11 cellular contexts compared by ENCODE assay signal in genomic region chr2:112092286-112093041, GRCh38. TPM values are rescaled to one million over a fixed set of nuclear protein-coding genes. Genes with fewer than 3 reads are reported as not detected.
DNase-seq lines count a peak whose midpoint lies in the region; ATAC-seq and TF ChIP-seq lines count a peak whose summit lies in the region.
"Had no signal": no experiment of that assay in that cellular context is flagged by ENCODE, and none has a peak within 500 bp of the region (broad histone marks: within the 10 kb centered on the region; RNA-seq: fewer than 3 reads in every experiment).

No MANE protein-coding gene starts in this region.

- peaks cover 9% of the 10 kb centered on the region for H3K4me1 ChIP-seq in foreskin keratinocyte
- no peaks in the 10 kb centered on the region for H3K4me1 ChIP-seq in neural progenitor cell
- H3K4me1 ChIP-seq: vagina had no signal

- no peaks in the 10 kb centered on the region for H3F3A ChIP-seq in neural progenitor cell (ENCODE audit: low read depth)

- H3K27me3 ChIP-seq in foreskin keratinocyte (no peaks in the 10 kb centered on the region), neural progenitor cell (no peaks in the 10 kb centered on the region)
- H3K27me3 ChIP-seq: esophagus squamous epithelium, vagina had no signal

- H3K4me3 ChIP-seq in neural progenitor cell: no peak overlapping the region
- H3K4me3 ChIP-seq: esophagus squamous epithelium, vagina had no signal

- H3K79me2 ChIP-seq in neural progenitor cell (ENCODE audit: low read depth): no peaks in the 10 kb centered on the region

- TF ChIP-seq CTCF in foreskin keratinocyte (conservative IDR thresholded peaks at IDR 0.05) (no peak), neural progenitor cell (IDR thresholded peaks at IDR 0.05) (no peak)

- ATAC-seq in activated T-cell treated with anti-CD3 and anti-CD28 coated beads, Interleukin-2, amount 50 U/mL, for 4 hours: peak; percentile 43 to 66
- peak; percentile 87 for ATAC-seq in foreskin keratinocyte

- no peaks in the 10 kb centered on the region for H3K9me3 ChIP-seq in neural progenitor cell (ENCODE audit: low read depth)
- H3K9me3 ChIP-seq: esophagus squamous epithelium, vagina had no signal

- no peak overlapping the region for H3K4me2 ChIP-seq in neural progenitor cell

- no peak overlapping the region for H2AFZ ChIP-seq in neural progenitor cell (replicated peaks)

- no peak overlapping the region for H3K4me3 Mint-ChIP-seq in activated T-cell treated with anti-CD3 and anti-CD28 coated beads, Interleukin-2, amount 50 U/mL, for 4 hours
- no peak overlapping the region for H3K4me3 Mint-ChIP-seq in activated naive CD8-positive, alpha-beta T cell treated with anti-CD3 and anti-CD28 coated beads for 36 hours
- no peak overlapping the region for H3K4me3 Mint-ChIP-seq in stimulated activated naive CD8-positive, alpha-beta T cell treated with anti-CD3 and anti-CD28 coated beads, Interleukin-15, Interleukin-2, amounts not matched to agents 100 ng/mL and 50 ng/mL, for 24 hours
- no peak overlapping the region for H3K4me3 Mint-ChIP-seq in neural progenitor cell
- H3K4me3 Mint-ChIP-seq: B cell had no signal

- no peaks in the 10 kb centered on the region for H3K36me3 ChIP-seq in neural progenitor cell

- no peak overlapping the region for H3K9ac ChIP-seq in neural progenitor cell

- no peaks in the 10 kb centered on the region for H3K9me3 Mint-ChIP-seq in activated T-cell treated with anti-CD3 and anti-CD28 coated beads, Interleukin-2, amount 50 U/mL, for 4 hours
- no peaks in the 10 kb centered on the region for H3K9me3 Mint-ChIP-seq in activated naive CD8-positive, alpha-beta T cell treated with anti-CD3 and anti-CD28 coated beads for 36 hours
- H3K9me3 Mint-ChIP-seq in stimulated activated naive CD8-positive, alpha-beta T cell treated with anti-CD3 and anti-CD28 coated beads, Interleukin-15, Interleukin-2, amounts not matched to agents 100 ng/mL and 50 ng/mL, for 24 hours: no peaks in the 10 kb centered on the region
- no peaks in the 10 kb centered on the region for H3K9me3 Mint-ChIP-seq in neural progenitor cell

- H3K27ac ChIP-seq in foreskin keratinocyte (no peak overlapping the region), neural progenitor cell (no peak overlapping the region)
- H3K27ac ChIP-seq: vagina had no signal

- no peaks in the 10 kb centered on the region for H4K20me1 ChIP-seq in neural progenitor cell (ENCODE audit: low read depth)

- no peak for DNase-seq in activated T-cell treated with anti-CD3 and anti-CD28 coated beads, Interleukin-2, amount 50 U/mL, for 4 hours
- DNase-seq in activated T-cell treated with anti-CD3 and anti-CD28 coated beads, Interleukin-2, amount 50 U/mL, for 48 hours: no peak
- DNase-seq in activated naive CD8-positive, alpha-beta T cell treated with anti-CD3 and anti-CD28 coated beads for 36 hours: no peak
- DNase-seq in foreskin keratinocyte (peak; percentile 44 to 80), neural progenitor cell (ENCODE audit: low spot score) (no peak), ecto neural progenitor cell (ENCODE audit: low spot score) (no peak), HuH-7 (ENCODE audit: low spot score) (no peak)
- DNase-seq: esophagus squamous epithelium had no signal

- peak overlapping the region; percentile 1 for H3K27ac Mint-ChIP-seq in activated naive CD8-positive, alpha-beta T cell treated with anti-CD3 and anti-CD28 coated beads for 36 hours
- H3K27ac Mint-ChIP-seq in stimulated activated naive CD8-positive, alpha-beta T cell treated with anti-CD3 and anti-CD28 coated beads, Interleukin-15, Interleukin-2, amounts not matched to agents 100 ng/mL and 50 ng/mL, for 24 hours: peak overlapping the region; percentile 12
- no peak overlapping the region for H3K27ac Mint-ChIP-seq in neural progenitor cell
- H3K27ac Mint-ChIP-seq: B cell had no signal

- peaks cover 10% of the 10 kb centered on the region for H3K4me1 Mint-ChIP-seq in activated T-cell treated with anti-CD3 and anti-CD28 coated beads, Interleukin-2, amount 50 U/mL, for 4 hours (ENCODE audit: low read depth)
- H3K4me1 Mint-ChIP-seq in activated naive CD8-positive, alpha-beta T cell treated with anti-CD3 and anti-CD28 coated beads for 36 hours: peaks cover 20% of the 10 kb centered on the region
- H3K4me1 Mint-ChIP-seq in stimulated activated naive CD8-positive, alpha-beta T cell treated with anti-CD3 and anti-CD28 coated beads, Interleukin-15, Interleukin-2, amounts not matched to agents 100 ng/mL and 50 ng/mL, for 24 hours (ENCODE audit: low read depth): peaks cover 22% of the 10 kb centered on the region
- H3K4me1 Mint-ChIP-seq in neural progenitor cell: no peaks in the 10 kb centered on the region

- peaks cover 39% of the 10 kb centered on the region for H3K36me3 Mint-ChIP-seq in activated T-cell treated with anti-CD3 and anti-CD28 coated beads, Interleukin-2, amount 50 U/mL, for 4 hours (ENCODE audit: insufficient read depth)
- H3K36me3 Mint-ChIP-seq in activated naive CD8-positive, alpha-beta T cell treated with anti-CD3 and anti-CD28 coated beads for 36 hours: peaks cover 29% of the 10 kb centered on the region
- H3K36me3 Mint-ChIP-seq in stimulated activated naive CD8-positive, alpha-beta T cell treated with anti-CD3 and anti-CD28 coated beads, Interleukin-15, Interleukin-2, amounts not matched to agents 100 ng/mL and 50 ng/mL, for 24 hours (ENCODE audit: low read depth): peaks cover 68% of the 10 kb centered on the region
- H3K36me3 Mint-ChIP-seq in neural progenitor cell: peaks cover 24% of the 10 kb centered on the region

- no peaks in the 10 kb centered on the region for H3K27me3 Mint-ChIP-seq in activated T-cell treated with anti-CD3 and anti-CD28 coated beads, Interleukin-2, amount 50 U/mL, for 4 hours (ENCODE audit: low read depth)
- H3K27me3 Mint-ChIP-seq in activated naive CD8-positive, alpha-beta T cell treated with anti-CD3 and anti-CD28 coated beads for 36 hours: no peaks in the 10 kb centered on the region
- no peaks in the 10 kb centered on the region for H3K27me3 Mint-ChIP-seq in stimulated activated naive CD8-positive, alpha-beta T cell treated with anti-CD3 and anti-CD28 coated beads, Interleukin-15, Interleukin-2, amounts not matched to agents 100 ng/mL and 50 ng/mL, for 24 hours
- peaks cover 2% of the 10 kb centered on the region for H3K27me3 Mint-ChIP-seq in neural progenitor cell (ENCODE audit: insufficient read depth, low read depth)
- H3K27me3 Mint-ChIP-seq: B cell had no signal

RNA-seq across cellular contexts. Expression of gene TMEM87B, which starts 37.4 kb away (rescaled TPM):
- total RNA-seq in activated T-cell treated with anti-CD3 and anti-CD28 coated beads, Interleukin-2, amount 50 U/mL, for 4 hours: 10 to 100 TPM in 2 of 3 donors, 1 to 10 TPM in 1; 10.0 to 10.7 (median 10.0) TPM
- total RNA-seq in activated naive CD8-positive, alpha-beta T cell treated with anti-CD3 and anti-CD28 coated beads for 36 hours: 10 to 100 TPM; 13.3 to 16.9 TPM
- total RNA-seq in foreskin keratinocyte (28.1 and 36.1 TPM in 2 replicates), neural progenitor cell (ENCODE audit: low replicate concordance) (16.0 and 34.4 TPM in 2 replicates)
- polyA plus RNA-seq in foreskin keratinocyte: 9.8 and 10.2 TPM in 2 replicates

RNA-seq across cellular contexts. Expression of gene FBLN7, which starts 45.7 kb away (rescaled TPM):
- total RNA-seq in activated T-cell treated with anti-CD3 and anti-CD28 coated beads, Interleukin-2, amount 50 U/mL, for 4 hours: 10 to 100 TPM; 21.8 to 24.3 (median 23.4) TPM
- 1 to 10 TPM; 8.8 to 9.4 TPM for total RNA-seq in activated naive CD8-positive, alpha-beta T cell treated with anti-CD3 and anti-CD28 coated beads for 36 hours
- total RNA-seq in foreskin keratinocyte: 0.04 and 0.07 TPM in 2 replicates
- polyA plus RNA-seq in foreskin keratinocyte: 0.10 and 0.16 TPM in 2 replicates
- 7.8 and 18.4 TPM in 2 replicates for total RNA-seq in neural progenitor cell (ENCODE audit: low replicate concordance)

Comparison
In these comparisons a context has a peak if more than half of its experiments do, and no peak if none do; other contexts are left out.
1. DNase-seq: peak in foreskin keratinocyte (2 of 2); none in activated T-cell treated with anti-CD3 and anti-CD28 coated beads, Interleukin-2, amount 50 U/mL, for 4 hours (single experiment), activated T-cell treated with anti-CD3 and anti-CD28 coated beads, Interleukin-2, amount 50 U/mL, for 48 hours (0 of 2), activated naive CD8-positive, alpha-beta T cell treated with anti-CD3 and anti-CD28 coated beads for 36 hours (single experiment), neural progenitor cell (single experiment), ecto neural progenitor cell (single experiment) and HuH-7 (single experiment).